ENCODE assay signal across 8 cellular contexts in the genomic region with DNA sequence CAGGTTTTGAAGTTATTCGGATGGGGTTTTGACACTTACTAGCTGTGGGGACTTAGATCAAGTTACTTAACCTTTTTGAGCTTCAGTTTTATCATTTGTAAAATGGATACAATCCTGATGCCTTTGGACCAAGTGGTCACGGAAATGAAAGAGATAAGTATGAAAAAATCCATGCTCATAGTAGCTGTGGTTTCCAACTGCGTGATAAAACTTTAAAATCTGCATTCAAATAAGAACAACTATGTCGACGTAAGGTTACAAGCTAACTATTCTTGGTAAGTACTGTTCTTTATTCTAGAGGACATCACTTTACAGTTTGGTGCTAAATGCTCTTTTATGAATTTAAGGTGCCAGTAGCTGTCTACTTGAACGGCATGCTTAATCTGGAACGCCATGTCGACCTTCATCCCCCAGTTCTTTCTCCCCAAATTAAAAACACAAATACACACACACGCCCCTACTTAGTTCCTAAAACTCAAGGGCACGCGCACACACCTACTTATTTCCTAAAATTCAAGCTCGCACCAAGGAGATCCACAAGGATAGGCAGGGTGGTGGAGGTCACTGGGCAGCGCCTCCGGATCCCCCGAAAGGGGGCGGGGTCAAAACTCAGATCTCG. TPM values are rescaled to one million over a fixed set of nuclear protein-coding genes. Genes with fewer than 3 reads are reported as not detected.
DNase-seq lines count a peak whose midpoint lies in the region; ATAC-seq, FAIRE-seq and TF ChIP-seq lines count a peak whose summit lies in the region.

No MANE protein-coding gene starts in this region.

- 16 to 19% (median 17%) methylated on average over 17 of the region's 17 CpGs for WGBS in ovary, 3 donors

- no peak for DNase-seq in Calu3
- DNase-seq in Panc1 (ENCODE audit: low read depth, low spot score) = no peak
- no peak for DNase-seq in epithelial cell of proximal tubule (ENCODE audit: low read depth)
- DNase-seq in ovary = no peak
- no peak for DNase-seq in urothelium cell line (ENCODE audit: low spot score)
- no peak for DNase-seq in AML-193 (lab: John Stamatoyannopoulos, UW)
- DNase-seq in HPDE6-E6E7 (ENCODE audit: extremely low spot score) = no peak

- no peak for FAIRE-seq in urothelium cell line (lab: Jason Lieb, UNC)

- no peaks in the 10 kb centered on the region; the same call in 1 of the 2 replicates for H3K36me3 ChIP-seq in Panc1 (ENCODE audit: control insufficient read depth, insufficient read depth, low read length)
- H3K36me3 ChIP-seq in ovary = no peaks in the 10 kb centered on the region

- peak overlapping the region; percentile 99 for H3K4me3 Mint-ChIP-seq in Calu3 (ENCODE audit: low read depth, unreplicated experiment)

- TF ChIP-seq POLR2A in ovary (IDR thresholded peaks at IDR 0.05) = no peak

- TF ChIP-seq EP300 in ovary (IDR thresholded peaks at IDR 0.05) = no peak

- in situ Hi-C loops in Panc1 (cut with HindIII; ENCODE audit: low pct_unique_long_range_greater_than_20kb, low sequenced_read_pairs) = no loop called here

- TF ChIP-seq CTCF in Calu3 (IDR thresholded peaks at IDR 0.05; ENCODE audit: unreplicated experiment) = no peak
- no peak for TF ChIP-seq CTCF in Panc1 (IDR thresholded peaks at IDR 0.05)
- no peak for TF ChIP-seq CTCF in epithelial cell of proximal tubule (conservative IDR thresholded peaks at IDR 0.05; ENCODE audit: low read depth, low read length)
- TF ChIP-seq CTCF in ovary (IDR thresholded peaks at IDR 0.05) = no peak

- TSS peak; percentile 76 for BruUV-seq in Calu3 (replicated peaks; lab: Mats Ljungman, UMichigan)
- TSS peak; percentile 85 for BruUV-seq in Panc1 (replicated peaks; lab: Mats Ljungman, UMichigan)

- H3K27ac ChIP-seq in Panc1 (ENCODE audit: low read length) (peak overlapping the region; percentile 97), ovary (peak overlapping the region; percentile 99 to 100)

- no peaks in the 10 kb centered on the region for H3K9me3 Mint-ChIP-seq in Calu3 (ENCODE audit: low read depth, unreplicated experiment)

- intact Hi-C loops in Calu3 (cut with micrococcal nuclease; ENCODE audit: unreplicated experiment) (no loop called here), Panc1 (cut with micrococcal nuclease; ENCODE audit: unreplicated experiment) (no loop called here), ovary (cut with DNase I) (no loop called here)

- peak overlapping the region; percentile 92 for H3K27ac Mint-ChIP-seq in Calu3 (ENCODE audit: unreplicated experiment)

- H3K4me1 Mint-ChIP-seq in Calu3 (ENCODE audit: low read depth, unreplicated experiment) = peaks cover 38% of the 10 kb centered on the region

- H3K36me3 Mint-ChIP-seq in Calu3 (ENCODE audit: insufficient read depth, unreplicated experiment) = peaks cover 22% of the 10 kb centered on the region

- no peaks in the 10 kb centered on the region for H3K27me3 Mint-ChIP-seq in Calu3 (ENCODE audit: unreplicated experiment)

- CTCF ChIA-PET in Calu3 (lab: Charles Lee) (interaction anchor here (0.6 to 2.6 kb wide), 7 partner anchors 10 to 638 kb away, joined by 3 to 8 read pairs (median 5); no protein-coding TSS in a partner anchor), Panc1 (lab: Charles Lee) (interaction anchor here (0.6 to 1.1 kb wide), 6 partner anchors 19 to 622 kb away, joined by 3 to 9 read pairs (median 4); no protein-coding TSS in a partner anchor)

- H3K9me3 ChIP-seq in Panc1 (ENCODE audit: control insufficient read depth, insufficient read depth, low read depth, low read length) (no peaks in the 10 kb centered on the region), ovary (no peaks in the 10 kb centered on the region)

- H3K27me3 ChIP-seq in Panc1 (ENCODE audit: control insufficient read depth, insufficient read depth, low read length) (no peaks in the 10 kb centered on the region), ovary (no peaks in the 10 kb centered on the region)

- POLR2A ChIA-PET in Panc1 (lab: Charles Lee) = interaction anchor here (0.6 to 1.3 kb wide), 8 partner anchors 9 to 288 kb away, joined by 3 read pairs; partner anchors contain the start of gene CTPS1

- H3K4me1 ChIP-seq in Panc1 (ENCODE audit: control insufficient read depth, insufficient read depth, low read length) (peaks cover 29% of the 10 kb centered on the region), ovary (ENCODE audit: insufficient read depth) (peaks cover 1% of the 10 kb centered on the region)

- peak overlapping the region; percentile 65 to 79 for H3K4me3 ChIP-seq in Panc1 (ENCODE audit: low read depth in 2 of 2, low read length in 2 of 2)
- peak overlapping the region; percentile 84 for H3K4me3 ChIP-seq in epithelial cell of proximal tubule (ENCODE audit: low read depth, low read length)
- peak overlapping the region; percentile 99 for H3K4me3 ChIP-seq in ovary

- ATAC-seq in Panc1 = no peak
- ATAC-seq in HG03469 (IDR thresholded peaks at IDR 0.05; ENCODE audit: unreplicated experiment) = no peak

RNA-seq across cellular contexts. Expression of gene NFYC, which starts 0.5 kb away (rescaled TPM):
- total RNA-seq in Calu3 (2022) (65.5 and 66.0 TPM in 2 replicates), Panc1 (2021; ENCODE audit: unreplicated experiment) (81.9 TPM), epithelial cell of proximal tubule (42.2 and 50.5 TPM in 2 replicates), ovary (10 to 100 TPM; 28.8 to 65.6 (median 45.1) TPM)
- polyA plus RNA-seq in Panc1 (2012; ENCODE audit: insufficient read length) = 98.2 TPM
- 10 to 100 TPM; 44.1 to 90.9 TPM for polyA plus RNA-seq in ovary

RNA-seq across cellular contexts. Expression of gene RIMS3, which starts 25.5 kb away (rescaled TPM):
- total RNA-seq in Calu3 (2022) (0.81 and 1.3 TPM in 2 replicates), Panc1 (2021; ENCODE audit: unreplicated experiment) (5.7 TPM), epithelial cell of proximal tubule (1.8 and 4.2 TPM in 2 replicates), ovary (10 to 100 TPM in 1 of 7 donors, 1 to 10 TPM in 6; 1.3 to 12.6 (median 6.2) TPM)
- polyA plus RNA-seq in Panc1 (2012; ENCODE audit: insufficient read length) = 9.0 TPM
- 1 to 10 TPM; 1.4 to 4.4 TPM for polyA plus RNA-seq in ovary
